8 cellular contexts compared by ENCODE assay signal in genomic region chr2:218387369-218388194, GRCh38. TPM values are rescaled to one million over a fixed set of nuclear protein-coding genes. Genes with fewer than 3 reads are reported as not detected.
DNase-seq lines count a peak whose midpoint lies in the region; ATAC-seq and TF ChIP-seq lines count a peak whose summit lies in the region.

No MANE protein-coding gene starts in this region.

- no peak for TF ChIP-seq POLR2A in sigmoid colon (IDR thresholded peaks at IDR 0.05)

- H3K36me3 Mint-ChIP-seq in CD4-positive, alpha-beta T cell (ENCODE audit: low read depth): no peaks in the 10 kb centered on the region
- H3K36me3 Mint-ChIP-seq in activated T-helper 1 cell treated with anti-CD3 and anti-CD28 coated beads, Interleukin-12 subunit alpha, Interleukin-12 subunit beta, Interleukin-2, Interleukin-4 antibody, amounts not matched to agents 30 ng/mL and 10 ng/mL and 1 ng/mL, durations not matched to agents 14 hours and 24 hours and 36 hours (ENCODE audit: low read depth): no peaks in the 10 kb centered on the region

- peak overlapping the region; percentile 51 for H2AFZ ChIP-seq in hepatocyte

- H3K9ac ChIP-seq in adipocyte (ENCODE audit: low read length): no peak overlapping the region

- no peak overlapping the region for H3K27ac ChIP-seq in CD4-positive, alpha-beta T cell (ENCODE audit: low read depth, low read length)
- peak overlapping the region; percentile 76 for H3K27ac ChIP-seq in hepatocyte
- H3K27ac ChIP-seq in sigmoid colon: peak overlapping the region in 2 of 4 donors; percentile 28 to 39

- no peaks in the 10 kb centered on the region for H3K9me3 ChIP-seq in CD4-positive, alpha-beta T cell (ENCODE audit: control insufficient read depth, low read length)
- H3K9me3 ChIP-seq in adipocyte (ENCODE audit: control insufficient read depth, low read length) (no peaks in the 10 kb centered on the region), hepatocyte (ENCODE audit: low read depth) (no peaks in the 10 kb centered on the region), sigmoid colon (no peaks in the 10 kb centered on the region)

- H3K27ac Mint-ChIP-seq in CD4-positive, alpha-beta T cell: peak overlapping the region; percentile 21
- no peak overlapping the region for H3K27ac Mint-ChIP-seq in activated T-helper 1 cell treated with anti-CD3 and anti-CD28 coated beads, Interleukin-12 subunit alpha, Interleukin-12 subunit beta, Interleukin-2, Interleukin-4 antibody, amounts not matched to agents 30 ng/mL and 10 ng/mL and 1 ng/mL, durations not matched to agents 14 hours and 24 hours and 36 hours

- H3K9me3 Mint-ChIP-seq in CD4-positive, alpha-beta T cell: no peaks in the 10 kb centered on the region
- H3K9me3 Mint-ChIP-seq in activated T-helper 1 cell treated with anti-CD3 and anti-CD28 coated beads, Interleukin-12 subunit alpha, Interleukin-12 subunit beta, Interleukin-2, Interleukin-4 antibody, amounts not matched to agents 30 ng/mL and 10 ng/mL and 1 ng/mL, durations not matched to agents 14 hours and 24 hours and 36 hours: no peaks in the 10 kb centered on the region

- no peaks in the 10 kb centered on the region for H3K36me3 ChIP-seq in adipocyte (ENCODE audit: control insufficient read depth, insufficient read depth, low read length, severe bottlenecking)
- no peaks in the 10 kb centered on the region for H3K36me3 ChIP-seq in hepatocyte (replicated peaks; ENCODE audit: insufficient read depth, low read depth)
- no peaks in the 10 kb centered on the region for H3K36me3 ChIP-seq in sigmoid colon

- no peaks in the 10 kb centered on the region for H3K4me1 ChIP-seq in adipocyte (ENCODE audit: control insufficient read depth, insufficient read depth, low read length)
- no peaks in the 10 kb centered on the region for H3K4me1 ChIP-seq in hepatocyte (ENCODE audit: insufficient read depth)
- peaks cover 0 to 15% (median 9%) of the 10 kb centered on the region in 4 donors for H3K4me1 ChIP-seq in sigmoid colon

- peak overlapping the region; percentile 54 for H3K4me3 Mint-ChIP-seq in CD4-positive, alpha-beta T cell
- no peak overlapping the region for H3K4me3 Mint-ChIP-seq in activated T-helper 1 cell treated with anti-CD3 and anti-CD28 coated beads, Interleukin-12 subunit alpha, Interleukin-12 subunit beta, Interleukin-2, Interleukin-4 antibody, amounts not matched to agents 30 ng/mL and 10 ng/mL and 1 ng/mL, durations not matched to agents 14 hours and 24 hours and 36 hours

- no peak for TF ChIP-seq CTCF in CD4-positive, alpha-beta T cell (IDR thresholded peaks at IDR 0.05)
- TF ChIP-seq CTCF in hepatocyte (IDR thresholded peaks at IDR 0.05; ENCODE audit: poor library complexity) (no peak), sigmoid colon (IDR thresholded peaks at IDR 0.05) (no peak)

- peak; percentile 87 for ATAC-seq in CD4-positive, alpha-beta T cell (ENCODE audit: poor library complexity)
- ATAC-seq in GM19467 (IDR thresholded peaks at IDR 0.05; ENCODE audit: unreplicated experiment) (no peak), GM18517 (IDR thresholded peaks at IDR 0.05; ENCODE audit: unreplicated experiment) (no peak)

- 13% methylated on average over 28 of the region's 38 CpGs for WGBS in hepatocyte (ENCODE audit: low lambda C conversion rate, missing lambda C conversion rate)
- WGBS in sigmoid colon, 2 donors: 5 to 14% methylated on average over 38 of the region's 38 CpGs

- H3K79me2 ChIP-seq in hepatocyte: no peaks in the 10 kb centered on the region

- CTCF ChIA-PET in CD4-positive, alpha-beta T cell (lab: Charles Lee): interaction anchor here (1.4 kb wide), 1 partner anchor 86 kb away, joined by 4 read pairs; no protein-coding TSS in a partner anchor

- intact Hi-C loops in CD4-positive, alpha-beta T cell (cut with DNase I, micrococcal nuclease): no loop called here
- intact Hi-C loops in sigmoid colon (cut with DNase I): no loop called here
- intact Hi-C loops in activated T-helper 1 cell treated with anti-CD3 and anti-CD28 coated beads, Interleukin-12 subunit alpha, Interleukin-12 subunit beta, Interleukin-2, Interleukin-4 antibody, amounts not matched to agents 30 ng/mL and 10 ng/mL and 1 ng/mL, durations not matched to agents 14 hours and 24 hours and 36 hours (cut with micrococcal nuclease): no loop called here

- no peaks in the 10 kb centered on the region for H3K27me3 ChIP-seq in CD4-positive, alpha-beta T cell (ENCODE audit: control insufficient read depth, insufficient read depth, low read length)
- H3K27me3 ChIP-seq in adipocyte (replicated peaks; ENCODE audit: control insufficient read depth, insufficient read depth, low read length) (peaks cover 23% of the 10 kb centered on the region), hepatocyte (no peaks in the 10 kb centered on the region), sigmoid colon (no peaks in the 10 kb centered on the region)

- DNase-seq in CD4-positive, alpha-beta T cell: peak in 1 of 10 experiments; percentile 52
- DNase-seq in NCI-H1417 treated with DMSO at 0.1 percent for 48 hours (lab: John Stamatoyannopoulos, UW) (peak; percentile 61), adipocyte (ENCODE audit: low read depth) (peak; percentile 36), hepatocyte (ENCODE audit: low spot score) (peak; percentile 93), sigmoid colon (peak; percentile 75)
- DNase-seq in activated T-helper 1 cell treated with anti-CD3 and anti-CD28 coated beads, Interleukin-12 subunit alpha, Interleukin-12 subunit beta, Interleukin-2, Interleukin-4 antibody, amounts not matched to agents 30 ng/mL and 10 ng/mL and 1 ng/mL, durations not matched to agents 14 hours and 24 hours and 36 hours (ENCODE audit: low spot score): no peak

- peak overlapping the region; percentile 71 for H3K4me2 ChIP-seq in hepatocyte

- no peaks in the 10 kb centered on the region for H3K9me2 ChIP-seq in hepatocyte (replicated peaks; ENCODE audit: insufficient read depth)

- no peak for TF ChIP-seq EP300 in sigmoid colon (IDR thresholded peaks at IDR 0.05)

- POLR2A ChIA-PET in CD4-positive, alpha-beta T cell (lab: Charles Lee): interaction anchor here (1.3 to 1.4 kb wide), 2 partner anchors 8 to 10 kb away, joined by 3 read pairs; no protein-coding TSS in a partner anchor

- no peaks in the 10 kb centered on the region for H3K27me3 Mint-ChIP-seq in CD4-positive, alpha-beta T cell
- peaks cover 19% of the 10 kb centered on the region for H3K27me3 Mint-ChIP-seq in activated T-helper 1 cell treated with anti-CD3 and anti-CD28 coated beads, Interleukin-12 subunit alpha, Interleukin-12 subunit beta, Interleukin-2, Interleukin-4 antibody, amounts not matched to agents 30 ng/mL and 10 ng/mL and 1 ng/mL, durations not matched to agents 14 hours and 24 hours and 36 hours (ENCODE audit: insufficient read depth)

- H3K4me3 ChIP-seq in adipocyte (ENCODE audit: low read length): no peak overlapping the region
- H3K4me3 ChIP-seq in hepatocyte: no peak overlapping the region
- H3K4me3 ChIP-seq in sigmoid colon: peak overlapping the region in 3 of 4 donors; percentile 33 to 41 (median 35)

- peaks cover 6% of the 10 kb centered on the region for H3K4me1 Mint-ChIP-seq in CD4-positive, alpha-beta T cell (ENCODE audit: low read depth)
- peaks cover 6% of the 10 kb centered on the region for H3K4me1 Mint-ChIP-seq in activated T-helper 1 cell treated with anti-CD3 and anti-CD28 coated beads, Interleukin-12 subunit alpha, Interleukin-12 subunit beta, Interleukin-2, Interleukin-4 antibody, amounts not matched to agents 30 ng/mL and 10 ng/mL and 1 ng/mL, durations not matched to agents 14 hours and 24 hours and 36 hours (ENCODE audit: low read depth)

- no peaks in the 10 kb centered on the region for H4K20me1 ChIP-seq in hepatocyte (ENCODE audit: insufficient read depth, poor library complexity, severe bottlenecking)

RNA-seq across cellular contexts. Expression of gene SLC11A1, which starts 5.5 kb away (rescaled TPM):
- total RNA-seq in CD4-positive, alpha-beta T cell: 1 to 10 TPM; 4.9 to 6.3 TPM
- total RNA-seq in hepatocyte (0.60 and 0.72 TPM in 2 replicates), sigmoid colon (10 to 100 TPM; 13.8 to 19.0 (median 16.9) TPM)
- polyA plus RNA-seq in hepatocyte (0.74 and 1.2 TPM in 2 replicates), sigmoid colon (1 to 10 TPM; 1.2 to 7.0 (median 1.6) TPM)
- total RNA-seq in activated T-helper 1 cell treated with anti-CD3 and anti-CD28 coated beads, Interleukin-12 subunit alpha, Interleukin-12 subunit beta, Interleukin-2, Interleukin-4 antibody, amounts not matched to agents 30 ng/mL and 10 ng/mL and 1 ng/mL, durations not matched to agents 14 hours and 24 hours and 36 hours: 0.05 and 0.27 TPM in 2 replicates

RNA-seq across cellular contexts. Expression of gene CTDSP1, which starts 12.1 kb away (rescaled TPM):
- 10 to 100 TPM; 70.5 to 76.8 TPM for total RNA-seq in CD4-positive, alpha-beta T cell
- total RNA-seq in hepatocyte (124 and 142 TPM in 2 replicates), sigmoid colon (10 to 100 TPM; 78.4 to 90.3 (median 80.7) TPM)
- polyA plus RNA-seq in hepatocyte (48.4 and 53.1 TPM in 2 replicates), sigmoid colon (100 to 1,000 TPM in 2 of 3 donors, 10 to 100 TPM in 1; 75.1 to 120 (median 105) TPM)
- 105 and 106 TPM in 2 replicates for total RNA-seq in activated T-helper 1 cell treated with anti-CD3 and anti-CD28 coated beads, Interleukin-12 subunit alpha, Interleukin-12 subunit beta, Interleukin-2, Interleukin-4 antibody, amounts not matched to agents 30 ng/mL and 10 ng/mL and 1 ng/mL, durations not matched to agents 14 hours and 24 hours and 36 hours

RNA-seq across cellular contexts. Expression of gene CATIP, which starts 30.9 kb away (rescaled TPM):
- not detected for total RNA-seq in CD4-positive, alpha-beta T cell
- total RNA-seq in hepatocyte (0.33 TPM in 1 of 2 replicates, not detected in the other), sigmoid colon (not detected)
- polyA plus RNA-seq in hepatocyte (0.39 and 0.70 TPM in 2 replicates), sigmoid colon (under 1 TPM in 1 of 3 donors, not detected in 2; 0.07 TPM)
- not detected in 2 replicates for total RNA-seq in activated T-helper 1 cell treated with anti-CD3 and anti-CD28 coated beads, Interleukin-12 subunit alpha, Interleukin-12 subunit beta, Interleukin-2, Interleukin-4 antibody, amounts not matched to agents 30 ng/mL and 10 ng/mL and 1 ng/mL, durations not matched to agents 14 hours and 24 hours and 36 hours

RNA-seq across cellular contexts. Expression of gene VIL1, which starts 31.3 kb away (rescaled TPM):
- under 1 TPM; 0.20 to 0.33 TPM for total RNA-seq in CD4-positive, alpha-beta T cell
- total RNA-seq in hepatocyte (218 and 261 TPM in 2 replicates), sigmoid colon (1 to 10 TPM in 1 of 4 donors, under 1 TPM in 1, not detected in 2; 0.71 to 2.8 TPM)
- polyA plus RNA-seq in hepatocyte (151 and 160 TPM in 2 replicates), sigmoid colon (100 to 1,000 TPM; 111 to 172 (median 170) TPM)
- total RNA-seq in activated T-helper 1 cell treated with anti-CD3 and anti-CD28 coated beads, Interleukin-12 subunit alpha, Interleukin-12 subunit beta, Interleukin-2, Interleukin-4 antibody, amounts not matched to agents 30 ng/mL and 10 ng/mL and 1 ng/mL, durations not matched to agents 14 hours and 24 hours and 36 hours: not detected in 2 replicates

Comparison
In these comparisons a context has a peak if more than half of its experiments do, and no peak if none do; other contexts are left out.
1. H3K4me3 ChIP-seq: peak in sigmoid colon (3 of 4); none in adipocyte (single experiment) and hepatocyte (single experiment).